ENCODE assay signal across 11 cellular contexts in the genomic region with DNA sequence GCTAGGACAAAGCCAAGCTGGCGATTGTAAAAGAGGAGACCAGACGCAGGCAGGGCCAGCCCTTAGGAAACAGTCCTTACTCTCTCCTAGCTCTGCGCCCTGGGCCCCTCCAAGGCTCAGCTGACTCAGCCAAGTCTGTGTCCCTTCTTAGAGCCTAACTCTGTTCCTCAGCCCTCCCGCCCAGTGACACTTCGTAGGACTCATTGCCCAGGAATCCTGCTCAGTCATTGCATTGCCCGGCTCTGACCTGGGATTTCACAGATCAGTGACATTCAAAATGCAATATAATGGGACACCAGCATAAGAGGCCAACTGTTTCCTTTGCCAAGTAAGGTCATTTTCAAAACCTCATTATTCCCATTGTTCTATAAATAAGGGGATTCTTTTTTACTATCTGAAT.
DNase-seq lines count a peak whose midpoint lies in the region; ATAC-seq, FAIRE-seq and TF ChIP-seq lines count a peak whose summit lies in the region.
"Had no signal": no experiment of that assay in that cellular context is flagged by ENCODE, and none has a peak within 500 bp of the region (broad histone marks: within the 10 kb centered on the region; RNA-seq: fewer than 3 reads in every experiment).

No MANE protein-coding gene starts in this region.

- H3K9ac ChIP-seq in kidney (ENCODE audit: low read length in 2 of 2), result no peak overlapping the region

- no peak for ATAC-seq in HG03175 (IDR thresholded peaks at IDR 0.05; ENCODE audit: unreplicated experiment)
- ATAC-seq: activated CD8-positive, alpha-beta T cell treated with anti-CD3 and anti-CD28 coated beads for 36 hours had no signal

- intact Hi-C loops in kidney (cut with DNase I), result no loop called here

- H3K9me3 ChIP-seq in mesodermal cell (ENCODE audit: control insufficient read depth, low read length) (no peaks in the 10 kb centered on the region), kidney (ENCODE audit: control insufficient read depth in 1 of 2, low read length in 2 of 2) (no peaks in the 10 kb centered on the region)

- H3K4me1 ChIP-seq in mesodermal cell (ENCODE audit: control insufficient read depth, insufficient read depth, low read length, poor library complexity, severe bottlenecking) (peaks cover 74% of the 10 kb centered on the region), kidney (ENCODE audit: control insufficient read depth in 1 of 2, insufficient read depth in 1 of 2, low read depth in 1 of 2, low read length in 2 of 2) (no peaks in the 10 kb centered on the region)

- DNase-seq in AG09309 (ENCODE audit: low read depth) (peak; percentile 52), LHCN-M2 (ENCODE audit: low read depth) (peak; percentile 39), cardiac fibroblast (ENCODE audit: low read depth in 2 of 2) (peak; percentile 80 to 85), kidney (no peak), NCI-H2171 (lab: John Stamatoyannopoulos, UW) (no peak)
- no peak for DNase-seq in effector CD4-positive, alpha-beta T cell
- DNase-seq: activated CD8-positive, alpha-beta T cell treated with anti-CD3 and anti-CD28 coated beads for 36 hours; CD8-positive, alpha-beta memory T cell; Right ventricle myocardium superior had no signal

- H3K4me3 ChIP-seq in AG09309 (ENCODE audit: control insufficient read depth, low read depth, low read length), result no peak overlapping the region
- H3K4me3 ChIP-seq in cardiac fibroblast (replicated peaks in 1 of 2; ENCODE audit: low read depth in 2 of 2, low read length in 2 of 2), result no peak overlapping the region
- no peak overlapping the region for H3K4me3 ChIP-seq in mesodermal cell (ENCODE audit: extremely low read depth, insufficient read depth, low read length, poor library complexity, severe bottlenecking)
- no peak overlapping the region for H3K4me3 ChIP-seq in kidney (ENCODE audit: low read length in 2 of 2)

- TF ChIP-seq CTCF in AG09309 (IDR thresholded peaks at IDR 0.05; ENCODE audit: control insufficient read depth, insufficient read depth, low read depth, low read length, missing control alignments) (no peak), cardiac fibroblast (IDR thresholded peaks at IDR 0.05; ENCODE audit: low read depth, low read length) (no peak), kidney (IDR thresholded peaks at IDR 0.05; ENCODE audit: borderline replicate concordance, extremely low read depth, insufficient read depth) (no peak)

- H3K36me3 ChIP-seq in mesodermal cell (ENCODE audit: control insufficient read depth, insufficient read depth, low read length) (no peaks in the 10 kb centered on the region), kidney (ENCODE audit: control insufficient read depth in 1 of 2, insufficient read depth in 2 of 2, low read length in 2 of 2) (no peaks in the 10 kb centered on the region)

- WGBS in mesodermal cell (ENCODE audit: insufficient coverage in 2 of 2), 2 experiments, result 24 to 30% methylated on average over 3 to 6 of the region's 6 CpGs

- H3K27ac ChIP-seq in mesodermal cell (ENCODE audit: low read depth, low read length, severe bottlenecking) (peak overlapping the region; percentile 97), kidney (ENCODE audit: low read depth in 2 of 2, low read length in 2 of 2) (no peak overlapping the region)

- FAIRE-seq in kidney (lab: Jason Lieb, UNC), result no peak

Comparison
In these comparisons a context has a peak if more than half of its experiments do, and no peak if none do; other contexts are left out.
1. DNase-seq: peak in AG09309 (single experiment), LHCN-M2 (single experiment) and cardiac fibroblast (2 of 2); none in kidney (single experiment), effector CD4-positive, alpha-beta T cell (single experiment) and NCI-H2171 (single experiment).